10 cellular contexts compared by ENCODE assay signal in genomic region chr3:160027541-160028195, GRCh38. TPM values are rescaled to one million over a fixed set of nuclear protein-coding genes. Genes with fewer than 3 reads are reported as not detected.
A peak's percentile ranks its signal among the peaks of the same experiment; 100 is the strongest.
DNase-seq lines count a peak whose midpoint lies in the region; ATAC-seq and TF ChIP-seq lines count a peak whose summit lies in the region.
"Had no signal": no experiment of that assay in that cellular context is flagged by ENCODE, and none has a peak within 500 bp of the region (broad histone marks: within the 10 kb centered on the region; RNA-seq: fewer than 3 reads in every experiment).

No MANE protein-coding gene starts in this region.

- DNase-seq in HT-29 (ENCODE audit: low spot score) (peak; percentile 6), esophagus muscularis mucosa (ENCODE audit: extremely low spot score) (no peak), nucleus accumbens (lab: John Stamatoyannopoulos, UW) (no peak)
- peak; percentile 41 for DNase-seq in activated T-helper 2 cell treated with anti-CD3 and anti-CD28 coated beads, Interferon-gamma antibody, Interleukin-2, Interleukin-4, amounts not matched to agents 10 μg/mL and 5 μg/mL and 100 μg/mL, durations not matched to agents 14 hours and 24 hours and 36 hours (ENCODE audit: low spot score)
- DNase-seq in stimulated activated CD4-positive, alpha-beta T cell treated with anti-CD3 and anti-CD28 coated beads, Interleukin-4, amount 100 ng/mL, for 24 hours: no peak

- no peaks in the 10 kb centered on the region for H3K27me3 Mint-ChIP-seq in activated T-helper 2 cell treated with anti-CD3 and anti-CD28 coated beads, Interferon-gamma antibody, Interleukin-2, Interleukin-4, amounts not matched to agents 10 μg/mL and 5 μg/mL and 100 μg/mL, durations not matched to agents 14 hours and 24 hours and 36 hours (ENCODE audit: low read depth)
- H3K27me3 Mint-ChIP-seq in stimulated activated memory B cell treated with anti-CD40 and anti-IgM and Interleukin-4, amounts not matched to agents 10 μg/mL and 1 μg/mL and 100 μg/mL, for 72 hours: no peaks in the 10 kb centered on the region

- H3K27ac Mint-ChIP-seq in activated T-helper 2 cell treated with anti-CD3 and anti-CD28 coated beads, Interferon-gamma antibody, Interleukin-2, Interleukin-4, amounts not matched to agents 10 μg/mL and 5 μg/mL and 100 μg/mL, durations not matched to agents 14 hours and 24 hours and 36 hours: peak overlapping the region; percentile 92
- peak overlapping the region; percentile 3 for H3K27ac Mint-ChIP-seq in stimulated activated memory B cell treated with anti-CD40 and anti-IgM and Interleukin-4, amounts not matched to agents 10 μg/mL and 1 μg/mL and 100 μg/mL, for 72 hours

- H3K27ac ChIP-seq in esophagus muscularis mucosa (replicated peaks in 1 of 4): no peak overlapping the region
- H3K27ac ChIP-seq: neutrophil, VCaP had no signal

- TF ChIP-seq CTCF in esophagus muscularis mucosa (IDR thresholded peaks at IDR 0.05): no peak

- H3K36me3 ChIP-seq in esophagus muscularis mucosa: no peaks in the 10 kb centered on the region
- H3K36me3 ChIP-seq: neutrophil had no signal

- H3K9me3 ChIP-seq in esophagus muscularis mucosa: no peaks in the 10 kb centered on the region
- H3K9me3 ChIP-seq: neutrophil had no signal

- WGBS in esophagus muscularis mucosa: 72% methylated on average over 6 of the region's 6 CpGs

- no peak for TF ChIP-seq POLR2A in esophagus muscularis mucosa (IDR thresholded peaks at IDR 0.05; ENCODE audit: low read depth)

- no peaks in the 10 kb centered on the region for H3K4me1 ChIP-seq in esophagus muscularis mucosa

- intact Hi-C loops in activated T-helper 2 cell treated with anti-CD3 and anti-CD28 coated beads, Interferon-gamma antibody, Interleukin-2, Interleukin-4, amounts not matched to agents 10 μg/mL and 5 μg/mL and 100 μg/mL, durations not matched to agents 14 hours and 24 hours and 36 hours (cut with micrococcal nuclease): loop anchor here (1.0 to 10.0 kb wide), 7 partner anchors 15 to 537 kb away; partner anchors contain the start of genes C3orf80, IFT80, IL12A and KPNA4
- intact Hi-C loops in esophagus muscularis mucosa (cut with DNase I): no loop called here

- H3K4me3 ChIP-seq in esophagus muscularis mucosa: no peak overlapping the region

- peaks cover 4% of the 10 kb centered on the region for H3K36me3 Mint-ChIP-seq in activated T-helper 2 cell treated with anti-CD3 and anti-CD28 coated beads, Interferon-gamma antibody, Interleukin-2, Interleukin-4, amounts not matched to agents 10 μg/mL and 5 μg/mL and 100 μg/mL, durations not matched to agents 14 hours and 24 hours and 36 hours (ENCODE audit: low read depth)
- H3K36me3 Mint-ChIP-seq in stimulated activated memory B cell treated with anti-CD40 and anti-IgM and Interleukin-4, amounts not matched to agents 10 μg/mL and 1 μg/mL and 100 μg/mL, for 72 hours: no peaks in the 10 kb centered on the region

- peak overlapping the region; percentile 20 for H3K4me3 Mint-ChIP-seq in activated T-helper 2 cell treated with anti-CD3 and anti-CD28 coated beads, Interferon-gamma antibody, Interleukin-2, Interleukin-4, amounts not matched to agents 10 μg/mL and 5 μg/mL and 100 μg/mL, durations not matched to agents 14 hours and 24 hours and 36 hours (ENCODE audit: low read depth)
- no peak overlapping the region for H3K4me3 Mint-ChIP-seq in stimulated activated memory B cell treated with anti-CD40 and anti-IgM and Interleukin-4, amounts not matched to agents 10 μg/mL and 1 μg/mL and 100 μg/mL, for 72 hours

- peaks cover 42% of the 10 kb centered on the region for H3K4me1 Mint-ChIP-seq in activated T-helper 2 cell treated with anti-CD3 and anti-CD28 coated beads, Interferon-gamma antibody, Interleukin-2, Interleukin-4, amounts not matched to agents 10 μg/mL and 5 μg/mL and 100 μg/mL, durations not matched to agents 14 hours and 24 hours and 36 hours (ENCODE audit: low read depth)
- H3K4me1 Mint-ChIP-seq in stimulated activated memory B cell treated with anti-CD40 and anti-IgM and Interleukin-4, amounts not matched to agents 10 μg/mL and 1 μg/mL and 100 μg/mL, for 72 hours: peaks cover 11% of the 10 kb centered on the region

- ATAC-seq in GM18498 (IDR thresholded peaks at IDR 0.05; ENCODE audit: unreplicated experiment) (peak; percentile 85), GM21619 (IDR thresholded peaks at IDR 0.05; ENCODE audit: unreplicated experiment) (peak; percentile 94)
- peak; percentile 54 for ATAC-seq in stimulated activated memory B cell treated with anti-CD40 and anti-IgM and Interleukin-4, amounts not matched to agents 10 μg/mL and 1 μg/mL and 100 μg/mL, for 72 hours

- no peaks in the 10 kb centered on the region for H3K9me3 Mint-ChIP-seq in activated T-helper 2 cell treated with anti-CD3 and anti-CD28 coated beads, Interferon-gamma antibody, Interleukin-2, Interleukin-4, amounts not matched to agents 10 μg/mL and 5 μg/mL and 100 μg/mL, durations not matched to agents 14 hours and 24 hours and 36 hours
- H3K9me3 Mint-ChIP-seq in stimulated activated memory B cell treated with anti-CD40 and anti-IgM and Interleukin-4, amounts not matched to agents 10 μg/mL and 1 μg/mL and 100 μg/mL, for 72 hours: no peaks in the 10 kb centered on the region

- H3K27me3 ChIP-seq in esophagus muscularis mucosa: no peaks in the 10 kb centered on the region
- H3K27me3 ChIP-seq: neutrophil had no signal

- TF ChIP-seq EP300 in esophagus muscularis mucosa (IDR thresholded peaks at IDR 0.05): no peak

RNA-seq across cellular contexts. Expression of gene IL12A, which starts 39.0 kb away (rescaled TPM):
- 0.34 TPM in 1 of 2 replicates, not detected in the other for total RNA-seq in HT-29 (2014; rRNA removed; shearing (Covaris generic))
- 0.53 and 0.87 TPM in 2 replicates for total RNA-seq in activated T-helper 2 cell treated with anti-CD3 and anti-CD28 coated beads, Interferon-gamma antibody, Interleukin-2, Interleukin-4, amounts not matched to agents 10 μg/mL and 5 μg/mL and 100 μg/mL, durations not matched to agents 14 hours and 24 hours and 36 hours
- total RNA-seq in esophagus muscularis mucosa: 1 to 10 TPM in 2 of 4 donors, under 1 TPM in 2; 0.42 to 2.4 (median 0.99) TPM

Comparison
In these comparisons a context has a peak if more than half of its experiments do, and no peak if none do; other contexts are left out.
1. DNase-seq: peak in HT-29 (single experiment) and activated T-helper 2 cell treated with anti-CD3 and anti-CD28 coated beads, Interferon-gamma antibody, Interleukin-2, Interleukin-4, amounts not matched to agents 10 μg/mL and 5 μg/mL and 100 μg/mL, durations not matched to agents 14 hours and 24 hours and 36 hours (single experiment); none in esophagus muscularis mucosa (single experiment), nucleus accumbens (0 of 56) and stimulated activated CD4-positive, alpha-beta T cell treated with anti-CD3 and anti-CD28 coated beads, Interleukin-4, amount 100 ng/mL, for 24 hours (single experiment).
2. Peak in every context shown above with its lines, with median percentiles within 50 percentile points of each other: ATAC-seq.